In the genomic region with DNA sequence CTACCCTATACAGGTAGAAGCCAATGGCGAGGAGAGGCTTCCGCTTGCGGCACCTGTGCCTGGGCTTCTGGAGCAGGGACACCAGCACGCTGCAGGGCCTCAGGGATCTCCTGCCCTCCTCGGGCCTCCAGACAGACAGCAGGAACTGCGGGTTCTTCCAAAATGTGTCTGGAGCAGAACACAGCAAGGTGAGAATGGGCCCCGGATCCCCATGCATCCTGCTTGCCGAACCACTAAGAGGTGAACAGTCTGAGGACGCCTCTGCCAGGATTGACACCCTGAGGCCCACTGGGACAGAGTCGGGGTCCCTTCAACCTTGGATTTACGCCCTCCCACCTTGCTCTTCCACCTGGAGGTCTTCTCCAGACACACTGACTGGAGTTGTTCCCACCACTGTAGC, we compare ENCODE assay signal across 16 cellular contexts. TPM values are rescaled to one million over a fixed set of nuclear protein-coding genes. Genes with fewer than 3 reads are reported as not detected.
DNase-seq lines count a peak whose midpoint lies in the region; ATAC-seq and TF ChIP-seq lines count a peak whose summit lies in the region.
"Had no signal": no experiment of that assay in that cellular context is flagged by ENCODE, and none has a peak within 500 bp of the region (broad histone marks: within the 10 kb centered on the region; RNA-seq: fewer than 3 reads in every experiment).

No MANE protein-coding gene starts in this region.

- H2BK12ac ChIP-seq in neuronal stem cell (ENCODE audit: low read length), result no peak overlapping the region

- no peak overlapping the region for H2BK15ac ChIP-seq in neuronal stem cell (ENCODE audit: low read length)

- no peak overlapping the region for H2BK5ac ChIP-seq in neuronal stem cell (ENCODE audit: low read length)

- no peak for ATAC-seq in activated CD8-positive, alpha-beta memory T cell treated with anti-CD3 and anti-CD28 coated beads, Interleukin-2, amount 10 ng/mL, durations not matched to agents 7 days and 5 days
- no peak for ATAC-seq in activated naive CD4-positive, alpha-beta T cell treated with anti-CD3 and anti-CD28 coated beads, Interleukin-2, amount 50 U/mL, for 72 hours
- ATAC-seq in GM21447 (IDR thresholded peaks at IDR 0.05; ENCODE audit: unreplicated experiment), result no peak

- H3K4me1 Mint-ChIP-seq in activated CD8-positive, alpha-beta memory T cell treated with anti-CD3 and anti-CD28 coated beads, Interleukin-2, amount 10 ng/mL, durations not matched to agents 7 days and 5 days, result no peaks in the 10 kb centered on the region
- H3K4me1 Mint-ChIP-seq: CD14-positive monocyte; CD4-positive, alpha-beta memory T cell had no signal

- no peaks in the 10 kb centered on the region for H3K79me1 ChIP-seq in neuronal stem cell (ENCODE audit: low read depth, low read length)

- H2AK5ac ChIP-seq in neuronal stem cell (ENCODE audit: low read depth, low read length), result peak overlapping the region; percentile 45

- no peaks in the 10 kb centered on the region for H3K36me3 Mint-ChIP-seq in activated CD8-positive, alpha-beta memory T cell treated with anti-CD3 and anti-CD28 coated beads, Interleukin-2, amount 10 ng/mL, durations not matched to agents 7 days and 5 days
- no peaks in the 10 kb centered on the region for H3K36me3 Mint-ChIP-seq in activated naive CD4-positive, alpha-beta T cell treated with anti-CD3 and anti-CD28 coated beads, Interleukin-2, amount 50 U/mL, for 72 hours
- H3K36me3 Mint-ChIP-seq: CD14-positive monocyte; CD4-positive, alpha-beta memory T cell had no signal

- H3K27me3 ChIP-seq in neuronal stem cell (ENCODE audit: control insufficient read depth in 3 of 3, insufficient read depth in 3 of 3, low read depth in 1 of 3, low read length in 3 of 3), result peaks cover 0 to 2% (median 0%) of the 10 kb centered on the region in 3 experiments
- no peaks in the 10 kb centered on the region for H3K27me3 ChIP-seq in vagina
- H3K27me3 ChIP-seq: BLaER1 had no signal

- intact Hi-C loops in vagina (cut with DNase I), result no loop called here

- H3K4me3 Mint-ChIP-seq in activated CD8-positive, alpha-beta memory T cell treated with anti-CD3 and anti-CD28 coated beads, Interleukin-2, amount 10 ng/mL, durations not matched to agents 7 days and 5 days, result no peak overlapping the region
- H3K4me3 Mint-ChIP-seq: CD14-positive monocyte; CD4-positive, alpha-beta memory T cell; H9 had no signal

- no peak overlapping the region for H3K4ac ChIP-seq in neuronal stem cell (ENCODE audit: low read length)

- H3K9me3 Mint-ChIP-seq in activated CD8-positive, alpha-beta memory T cell treated with anti-CD3 and anti-CD28 coated beads, Interleukin-2, amount 10 ng/mL, durations not matched to agents 7 days and 5 days (ENCODE audit: low read depth), result no peaks in the 10 kb centered on the region
- no peaks in the 10 kb centered on the region for H3K9me3 Mint-ChIP-seq in activated naive CD4-positive, alpha-beta T cell treated with anti-CD3 and anti-CD28 coated beads, Interleukin-2, amount 50 U/mL, for 72 hours
- H3K9me3 Mint-ChIP-seq: CD14-positive monocyte; CD4-positive, alpha-beta memory T cell; H9 had no signal

- H3K36me3 ChIP-seq in neuronal stem cell (replicated peaks in 1 of 2; ENCODE audit: control insufficient read depth in 2 of 2, insufficient read depth in 2 of 2, low read length in 2 of 2) (no peaks in the 10 kb centered on the region), vagina (no peaks in the 10 kb centered on the region)
- H3K36me3 ChIP-seq: BLaER1 had no signal

- H3K4me1 ChIP-seq in neuronal stem cell (ENCODE audit: control insufficient read depth in 2 of 2, insufficient read depth in 1 of 2, low read depth in 1 of 2, low read length in 2 of 2) (no peaks in the 10 kb centered on the region), vagina (no peaks in the 10 kb centered on the region)
- H3K4me1 ChIP-seq: BLaER1 had no signal

- no peak overlapping the region for H3K27ac Mint-ChIP-seq in activated CD8-positive, alpha-beta memory T cell treated with anti-CD3 and anti-CD28 coated beads, Interleukin-2, amount 10 ng/mL, durations not matched to agents 7 days and 5 days
- no peak overlapping the region for H3K27ac Mint-ChIP-seq in activated naive CD4-positive, alpha-beta T cell treated with anti-CD3 and anti-CD28 coated beads, Interleukin-2, amount 50 U/mL, for 72 hours
- H3K27ac Mint-ChIP-seq: CD4-positive, alpha-beta memory T cell; H9 had no signal

- H3K4me3 ChIP-seq in coronary artery (no peak overlapping the region), neuronal stem cell (ENCODE audit: low read length in 2 of 2) (no peak overlapping the region), vagina (no peak overlapping the region)
- H3K4me3 ChIP-seq: BLaER1 had no signal

- TF ChIP-seq POLR2A in vagina (IDR thresholded peaks at IDR 0.05), result no peak

- no peak overlapping the region for H3K9ac ChIP-seq in neuronal stem cell (ENCODE audit: low read depth, low read length, poor library complexity)
- H3K9ac ChIP-seq: BLaER1 had no signal

- H3K14ac ChIP-seq in neuronal stem cell (ENCODE audit: low read length), result no peak overlapping the region

- no peak overlapping the region for H2BK120ac ChIP-seq in neuronal stem cell (ENCODE audit: low read depth, low read length)

- no peak overlapping the region for H4K8ac ChIP-seq in neuronal stem cell (ENCODE audit: low read depth, low read length)

- H3K23ac ChIP-seq in neuronal stem cell (ENCODE audit: low read depth, low read length, poor library complexity), result no peak overlapping the region

- CTCF ChIA-PET in activated CD8-positive, alpha-beta memory T cell treated with anti-CD3 and anti-CD28 coated beads, Interleukin-2, amount 10 ng/mL, durations not matched to agents 7 days and 5 days (lab: Charles Lee), result no interaction called here

- no peak overlapping the region for H2AFZ ChIP-seq in neuronal stem cell (ENCODE audit: low read length)

- peak; percentile 32 for DNase-seq in activated CD8-positive, alpha-beta memory T cell treated with anti-CD3 and anti-CD28 coated beads, Interleukin-2, amount 10 ng/mL, durations not matched to agents 7 days and 5 days
- no peak for DNase-seq in activated CD8-positive, alpha-beta memory T cell treated with anti-CD3 and anti-CD28 coated beads, Interleukin-2, amount 50 U/mL, for 4 hours
- peak; percentile 46 for DNase-seq in coronary artery (ENCODE audit: low spot score)
- no peak for DNase-seq in neuronal stem cell (ENCODE audit: low spot score)
- DNase-seq in vagina (ENCODE audit: extremely low spot score in 2 of 2), result peak; percentile 77 to 94
- DNase-seq in activated naive CD4-positive, alpha-beta T cell treated with anti-CD3 and anti-CD28 coated beads, Interleukin-2, amount 50 U/mL, for 72 hours (ENCODE audit: low spot score in 2 of 2), result no peak
- DNase-seq: 8988T; CD4-positive, alpha-beta memory T cell; DMS153; DMS79; GDM1; H9 had no signal

- H3K4me2 ChIP-seq in neuronal stem cell (ENCODE audit: insufficient read depth, low read length, poor library complexity, severe bottlenecking), result no peak overlapping the region
- H3K4me2 ChIP-seq: BLaER1 had no signal

- no peak overlapping the region for H3K18ac ChIP-seq in neuronal stem cell (ENCODE audit: low read length)

- no peak overlapping the region for H3K27ac ChIP-seq in coronary artery
- H3K27ac ChIP-seq in neuronal stem cell (replicated peaks; ENCODE audit: low read length), result no peak overlapping the region
- H3K27ac ChIP-seq in vagina, result no peak overlapping the region
- H3K27ac ChIP-seq: BLaER1 had no signal

- H3K27me3 Mint-ChIP-seq in activated CD8-positive, alpha-beta memory T cell treated with anti-CD3 and anti-CD28 coated beads, Interleukin-2, amount 10 ng/mL, durations not matched to agents 7 days and 5 days, result no peaks in the 10 kb centered on the region

- WGBS in neuronal stem cell (ENCODE audit: extremely low coverage in 2 of 2, insufficient read length in 2 of 2, insufficient replicate concordance in 1 of 2), 2 donors, result no CpG with 5 or more reads among the region's 11 CpGs

- no peaks in the 10 kb centered on the region for H3K9me3 ChIP-seq in neuronal stem cell (replicated peaks in 1 of 2; ENCODE audit: control insufficient read depth in 2 of 2, insufficient read depth in 1 of 2, low read depth in 1 of 2, low read length in 2 of 2)
- H3K9me3 ChIP-seq in vagina, result no peaks in the 10 kb centered on the region
- H3K9me3 ChIP-seq: BLaER1 had no signal

- no peak overlapping the region for H4K91ac ChIP-seq in neuronal stem cell (ENCODE audit: low read depth, low read length, poor library complexity)

- TF ChIP-seq CTCF in coronary artery (IDR thresholded peaks at IDR 0.05) (no peak), vagina (IDR thresholded peaks at IDR 0.05) (no peak)

RNA-seq across cellular contexts. Expression of a gene that starts 25.4 kb away (rescaled TPM):
- total RNA-seq in activated CD8-positive, alpha-beta memory T cell treated with anti-CD3 and anti-CD28 coated beads, Interleukin-2, amount 10 ng/mL, durations not matched to agents 7 days and 5 days, result under 1 TPM; 0.26 to 0.33 TPM
- polyA plus RNA-seq in neuronal stem cell (2013, experiment 1 of 2), result 0.06 TPM
- 0.06 TPM for polyA plus RNA-seq in neuronal stem cell (2013, experiment 2 of 2)
- 4.7 TPM for total RNA-seq in vagina
- total RNA-seq in activated naive CD4-positive, alpha-beta T cell treated with anti-CD3 and anti-CD28 coated beads, Interleukin-2, amount 50 U/mL, for 72 hours, result 1 to 10 TPM; 1.0 to 1.2 TPM
- polyA plus RNA-seq: CD14-positive monocyte, H1 had no signal

RNA-seq across cellular contexts. Expression of a gene that starts 42.0 kb away (rescaled TPM):
- total RNA-seq in activated CD8-positive, alpha-beta memory T cell treated with anti-CD3 and anti-CD28 coated beads, Interleukin-2, amount 10 ng/mL, durations not matched to agents 7 days and 5 days, result 1 to 10 TPM in 1 of 2 experiments, under 1 TPM in 1; 0.41 to 1.1 TPM
- polyA plus RNA-seq in neuronal stem cell (2013, experiment 1 of 2), result 5.0 TPM
- 4.7 TPM for polyA plus RNA-seq in neuronal stem cell (2013, experiment 2 of 2)
- total RNA-seq in vagina, result 10.3 TPM
- 1 to 10 TPM in 1 of 2 donors, under 1 TPM in 1; 0.48 to 1.9 TPM for total RNA-seq in activated naive CD4-positive, alpha-beta T cell treated with anti-CD3 and anti-CD28 coated beads, Interleukin-2, amount 50 U/mL, for 72 hours

RNA-seq across cellular contexts. Expression of a gene that starts 53.7 kb away (rescaled TPM):
- total RNA-seq in activated CD8-positive, alpha-beta memory T cell treated with anti-CD3 and anti-CD28 coated beads, Interleukin-2, amount 10 ng/mL, durations not matched to agents 7 days and 5 days, result under 1 TPM in 1 of 2 experiments, not detected in 1; 0.42 TPM
- 1.7 TPM for polyA plus RNA-seq in neuronal stem cell (2013, experiment 1 of 2)
- polyA plus RNA-seq in neuronal stem cell (2013, experiment 2 of 2), result 1.5 TPM
- 1.7 TPM for total RNA-seq in vagina
- total RNA-seq in activated naive CD4-positive, alpha-beta T cell treated with anti-CD3 and anti-CD28 coated beads, Interleukin-2, amount 50 U/mL, for 72 hours, result 1 to 10 TPM in 1 of 2 donors, under 1 TPM in 1; 0.59 to 1.2 TPM
- polyA plus RNA-seq: CD4-positive, alpha-beta memory T cell had no signal

Comparison
In these comparisons a context has a peak if more than half of its experiments do, and no peak if none do; other contexts are left out.
1. DNase-seq: peak in activated CD8-positive, alpha-beta memory T cell treated with anti-CD3 and anti-CD28 coated beads, Interleukin-2, amount 10 ng/mL, durations not matched to agents 7 days and 5 days (single experiment), coronary artery (single experiment) and vagina (2 of 2); none in activated CD8-positive, alpha-beta memory T cell treated with anti-CD3 and anti-CD28 coated beads, Interleukin-2, amount 50 U/mL, for 4 hours (single experiment), neuronal stem cell (single experiment) and activated naive CD4-positive, alpha-beta T cell treated with anti-CD3 and anti-CD28 coated beads, Interleukin-2, amount 50 U/mL, for 72 hours (0 of 2).